In the genomic region with DNA sequence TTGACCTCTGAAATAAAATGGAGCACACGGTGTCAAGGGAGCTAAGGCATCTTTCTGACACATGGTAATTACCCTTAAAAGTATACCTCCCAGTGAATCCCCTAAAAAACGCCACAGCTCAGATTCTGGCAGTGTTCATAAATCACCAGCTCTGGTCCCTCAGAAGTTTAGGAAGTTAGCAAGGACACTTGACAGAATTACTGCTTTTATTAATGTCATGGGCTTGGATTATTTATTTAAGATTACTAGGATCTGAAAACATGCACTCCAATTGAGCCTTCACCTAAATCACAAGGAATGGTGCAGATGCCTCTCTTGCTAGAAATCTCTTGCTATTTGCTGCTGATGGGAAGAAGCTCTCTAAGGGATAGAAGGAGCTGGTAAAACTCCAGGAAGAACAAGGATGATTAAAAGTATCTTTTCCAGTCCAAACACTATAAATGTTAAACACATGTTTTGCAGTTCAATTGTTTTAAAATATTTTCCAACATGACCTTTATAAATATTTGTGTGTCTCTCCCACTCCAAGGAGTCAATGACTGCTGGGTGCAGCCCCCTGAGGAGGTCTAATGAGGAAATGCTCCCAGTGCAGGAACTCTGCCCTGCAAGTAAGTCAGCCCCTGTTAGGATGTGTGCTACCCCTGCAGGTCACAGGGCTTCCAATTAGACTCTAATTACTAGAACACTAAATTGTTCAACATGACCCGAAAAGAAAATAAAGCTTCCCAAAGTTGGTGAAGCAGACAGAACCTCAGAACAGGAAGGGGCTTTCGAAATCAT, we compare ENCODE assay signal across 15 cellular contexts.
"Had no signal": no experiment of that assay in that cellular context is flagged by ENCODE, and none has a peak within 500 bp of the region (broad histone marks: within the 10 kb centered on the region; RNA-seq: fewer than 3 reads in every experiment).

No MANE protein-coding gene starts in this region.

- H3K4me1 Mint-ChIP-seq: activated CD8-positive, alpha-beta memory T cell treated with anti-CD3 and anti-CD28 coated beads, Interleukin-2, amount 10 ng/mL, durations not matched to agents 7 days and 5 days; activated naive CD4-positive, alpha-beta T cell treated with anti-CD3 and anti-CD28 coated beads, Interleukin-2, amount 10 ng/mL, durations not matched to agents 7 days and 5 days; naive B cell; stimulated activated naive B cell treated with anti-CD40 and anti-IgM and Interleukin-4, amounts not matched to agents 10 μg/mL and 1 μg/mL and 100 μg/mL, for 72 hours had no signal

- H3K4me3 Mint-ChIP-seq: activated CD4-positive, alpha-beta memory T cell treated with anti-CD3 and anti-CD28 coated beads for 36 hours; activated CD8-positive, alpha-beta memory T cell treated with anti-CD3 and anti-CD28 coated beads, Interleukin-2, amount 10 ng/mL, durations not matched to agents 7 days and 5 days; activated naive CD4-positive, alpha-beta T cell treated with anti-CD3 and anti-CD28 coated beads, Interleukin-2, amount 10 ng/mL, durations not matched to agents 7 days and 5 days; dendritic cell treated with granulocyte-macrophage colony-stimulating factor and Interleukin-4, amounts not matched to agents 40 ng/mL and 50 ng/mL, for 4 days; naive B cell; stimulated activated naive B cell treated with anti-CD40 and anti-IgM and Interleukin-4, amounts not matched to agents 10 μg/mL and 1 μg/mL and 100 μg/mL, for 72 hours had no signal

- H3K36me3 Mint-ChIP-seq: activated CD4-positive, alpha-beta memory T cell treated with anti-CD3 and anti-CD28 coated beads for 36 hours; activated CD8-positive, alpha-beta memory T cell treated with anti-CD3 and anti-CD28 coated beads, Interleukin-2, amount 10 ng/mL, durations not matched to agents 7 days and 5 days; activated naive CD4-positive, alpha-beta T cell treated with anti-CD3 and anti-CD28 coated beads, Interleukin-2, amount 10 ng/mL, durations not matched to agents 7 days and 5 days; naive B cell had no signal

- H3K9me3 Mint-ChIP-seq: activated CD4-positive, alpha-beta memory T cell treated with anti-CD3 and anti-CD28 coated beads for 36 hours; activated T-helper 2 cell treated with anti-CD3 and anti-CD28 coated beads, Interferon-gamma antibody, Interleukin-2, Interleukin-4, amounts not matched to agents 10 μg/mL and 5 μg/mL and 100 μg/mL, durations not matched to agents 14 hours and 24 hours and 36 hours; dendritic cell treated with granulocyte-macrophage colony-stimulating factor and Interleukin-4, amounts not matched to agents 40 ng/mL and 50 ng/mL, for 4 days had no signal

- H3K27me3 Mint-ChIP-seq: activated CD4-positive, alpha-beta memory T cell treated with anti-CD3 and anti-CD28 coated beads for 36 hours; activated CD8-positive, alpha-beta memory T cell treated with anti-CD3 and anti-CD28 coated beads, Interleukin-2, amount 10 ng/mL, durations not matched to agents 7 days and 5 days; activated naive CD4-positive, alpha-beta T cell treated with anti-CD3 and anti-CD28 coated beads, Interleukin-2, amount 10 ng/mL, durations not matched to agents 7 days and 5 days; naive B cell; stimulated activated naive B cell treated with anti-CD40 and anti-IgM and Interleukin-4, amounts not matched to agents 10 μg/mL and 1 μg/mL and 100 μg/mL, for 72 hours had no signal

- ATAC-seq: activated CD8-positive, alpha-beta memory T cell treated with anti-CD3 and anti-CD28 coated beads, Interleukin-2, amount 10 ng/mL, durations not matched to agents 7 days and 5 days; gastrocnemius medialis; left cardiac atrium; stimulated activated naive B cell treated with anti-CD40 and anti-IgM and Interleukin-4, amounts not matched to agents 10 μg/mL and 1 μg/mL and 100 μg/mL, for 72 hours had no signal

- H3K27ac Mint-ChIP-seq: activated CD4-positive, alpha-beta memory T cell treated with anti-CD3 and anti-CD28 coated beads for 36 hours; activated CD8-positive, alpha-beta memory T cell treated with anti-CD3 and anti-CD28 coated beads, Interleukin-2, amount 10 ng/mL, durations not matched to agents 7 days and 5 days; activated naive CD4-positive, alpha-beta T cell treated with anti-CD3 and anti-CD28 coated beads, Interleukin-2, amount 10 ng/mL, durations not matched to agents 7 days and 5 days; activated T-helper 2 cell treated with anti-CD3 and anti-CD28 coated beads, Interferon-gamma antibody, Interleukin-2, Interleukin-4, amounts not matched to agents 10 μg/mL and 5 μg/mL and 100 μg/mL, durations not matched to agents 14 hours and 24 hours and 36 hours; dendritic cell treated with granulocyte-macrophage colony-stimulating factor and Interleukin-4, amounts not matched to agents 40 ng/mL and 50 ng/mL, for 4 days; naive B cell; stimulated activated naive B cell treated with anti-CD40 and anti-IgM and Interleukin-4, amounts not matched to agents 10 μg/mL and 1 μg/mL and 100 μg/mL, for 72 hours had no signal

- DNase-seq: activated CD4-positive, alpha-beta memory T cell treated with anti-CD3 and anti-CD28 coated beads for 36 hours; activated CD8-positive, alpha-beta memory T cell treated with anti-CD3 and anti-CD28 coated beads, Interleukin-2, amount 10 ng/mL, durations not matched to agents 7 days and 5 days; activated naive CD4-positive, alpha-beta T cell treated with anti-CD3 and anti-CD28 coated beads, Interleukin-2, amount 10 ng/mL, durations not matched to agents 7 days and 5 days; activated T-cell treated with anti-CD3 and anti-CD28 coated beads, Interleukin-2, amount 50 U/mL, for 1 hour; cerebellar nuclear complex; effector memory CD4-positive, alpha-beta T cell; gastrocnemius medialis; left cardiac atrium; naive B cell; stimulated activated CD4-positive, alpha-beta T cell treated with anti-CD3 and anti-CD28 coated beads, Interleukin-4, amount 100 ng/mL, for 1 hour; stimulated activated naive B cell treated with anti-CD40 and anti-IgM and Interleukin-4, amounts not matched to agents 10 μg/mL and 1 μg/mL and 100 μg/mL, for 72 hours; uterus; WERI-Rb-1 had no signal
